8 cellular contexts compared by ENCODE assay signal in the genomic region with DNA sequence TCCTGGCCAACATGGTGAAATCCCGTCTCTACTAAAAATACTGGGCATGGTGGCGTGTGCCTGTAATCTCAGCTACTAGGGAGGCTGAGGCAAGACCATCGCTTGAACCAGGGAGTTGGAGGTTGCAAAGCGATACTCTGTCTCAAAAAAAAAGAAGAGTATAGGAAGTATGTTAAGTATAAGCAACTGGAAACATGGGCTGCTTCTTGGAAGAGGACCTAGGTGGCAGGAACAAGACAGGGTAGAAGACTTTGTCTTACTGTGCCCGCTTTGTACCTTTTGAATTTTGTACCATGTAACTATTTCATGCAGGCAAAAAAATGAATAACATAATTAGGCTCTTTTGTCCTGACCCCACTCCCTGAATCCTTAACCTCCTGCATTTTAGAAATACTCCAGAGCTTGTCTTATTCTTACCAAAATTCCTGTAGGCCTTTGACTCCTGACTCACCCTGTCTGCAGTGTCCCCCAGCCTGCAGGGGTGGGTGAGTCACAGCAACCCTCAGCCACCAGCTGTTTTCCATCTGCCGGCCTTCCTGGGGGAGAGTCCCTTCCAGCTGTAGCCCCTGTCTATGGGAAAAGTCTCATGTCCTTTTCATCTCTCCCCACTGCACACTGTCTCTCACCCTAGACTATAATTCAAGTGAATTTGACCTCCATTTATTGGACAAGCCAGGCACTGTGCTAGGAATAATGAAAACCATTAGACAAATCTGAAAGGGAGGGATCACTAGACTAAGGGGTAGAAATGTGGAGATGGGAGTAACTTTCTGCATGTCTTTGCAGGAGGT. TPM values are rescaled to one million over a fixed set of nuclear protein-coding genes. Genes with fewer than 3 reads are reported as not detected.
DNase-seq lines count a peak whose midpoint lies in the region; ATAC-seq lines count a peak whose summit lies in the region.

No MANE protein-coding gene starts in this region.

- H3K27ac Mint-ChIP-seq in activated CD4-positive, alpha-beta memory T cell treated with anti-CD3 and anti-CD28 coated beads for 36 hours: no peak overlapping the region
- H3K27ac Mint-ChIP-seq in activated CD4-positive, alpha-beta memory T cell treated with anti-CD3 and anti-CD28 coated beads, Interleukin-2, amount 10 ng/mL, durations not matched to agents 7 days and 5 days: no peak overlapping the region
- peak overlapping the region; percentile 20 for H3K27ac Mint-ChIP-seq in stimulated activated effector memory CD8-positive, alpha-beta T cell treated with anti-CD3 and anti-CD28 coated beads, Interleukin-12 subunit alpha, Interleukin-12 subunit beta, amount 100 ng/mL, for 72 hours

- H3K4me3 Mint-ChIP-seq in activated CD4-positive, alpha-beta memory T cell treated with anti-CD3 and anti-CD28 coated beads for 36 hours: no peak overlapping the region
- H3K4me3 Mint-ChIP-seq in activated CD4-positive, alpha-beta memory T cell treated with anti-CD3 and anti-CD28 coated beads, Interleukin-2, amount 10 ng/mL, durations not matched to agents 7 days and 5 days: no peak overlapping the region
- H3K4me3 Mint-ChIP-seq in stimulated activated effector memory CD8-positive, alpha-beta T cell treated with anti-CD3 and anti-CD28 coated beads, Interleukin-12 subunit alpha, Interleukin-12 subunit beta, amount 100 ng/mL, for 72 hours: no peak overlapping the region

- peaks cover 36% of the 10 kb centered on the region for H3K4me1 Mint-ChIP-seq in activated CD4-positive, alpha-beta memory T cell treated with anti-CD3 and anti-CD28 coated beads for 36 hours (ENCODE audit: low read depth)
- H3K4me1 Mint-ChIP-seq in activated CD4-positive, alpha-beta memory T cell treated with anti-CD3 and anti-CD28 coated beads, Interleukin-2, amount 10 ng/mL, durations not matched to agents 7 days and 5 days: peaks cover 37% of the 10 kb centered on the region
- peaks cover 34% of the 10 kb centered on the region for H3K4me1 Mint-ChIP-seq in stimulated activated effector memory CD8-positive, alpha-beta T cell treated with anti-CD3 and anti-CD28 coated beads, Interleukin-12 subunit alpha, Interleukin-12 subunit beta, amount 100 ng/mL, for 72 hours

- CTCF ChIA-PET in activated CD4-positive, alpha-beta memory T cell treated with anti-CD3 and anti-CD28 coated beads for 36 hours (lab: Charles Lee): no interaction called here
- CTCF ChIA-PET in activated CD4-positive, alpha-beta memory T cell treated with anti-CD3 and anti-CD28 coated beads, Interleukin-2, amount 10 ng/mL, durations not matched to agents 7 days and 5 days (lab: Charles Lee): no interaction called here

- ATAC-seq in left ventricle myocardium superior: peak; percentile 95
- peak; percentile 49 for ATAC-seq in stimulated activated effector memory CD8-positive, alpha-beta T cell treated with anti-CD3 and anti-CD28 coated beads, Interleukin-12 subunit alpha, Interleukin-12 subunit beta, amount 100 ng/mL, for 72 hours
- ATAC-seq in GM21825 (IDR thresholded peaks at IDR 0.05; ENCODE audit: unreplicated experiment): no peak

- no peaks in the 10 kb centered on the region for H3K36me3 Mint-ChIP-seq in activated CD4-positive, alpha-beta memory T cell treated with anti-CD3 and anti-CD28 coated beads for 36 hours
- H3K36me3 Mint-ChIP-seq in activated CD4-positive, alpha-beta memory T cell treated with anti-CD3 and anti-CD28 coated beads, Interleukin-2, amount 10 ng/mL, durations not matched to agents 7 days and 5 days (ENCODE audit: low read depth): no peaks in the 10 kb centered on the region
- peaks cover 12% of the 10 kb centered on the region for H3K36me3 Mint-ChIP-seq in stimulated activated effector memory CD8-positive, alpha-beta T cell treated with anti-CD3 and anti-CD28 coated beads, Interleukin-12 subunit alpha, Interleukin-12 subunit beta, amount 100 ng/mL, for 72 hours

- intact Hi-C loops in activated CD4-positive, alpha-beta memory T cell treated with anti-CD3 and anti-CD28 coated beads for 36 hours (cut with micrococcal nuclease): no loop called here
- intact Hi-C loops in left ventricle myocardium superior (cut with micrococcal nuclease): no loop called here
- intact Hi-C loops in head of caudate nucleus (cut with DNase I): no loop called here

- H3K9me3 Mint-ChIP-seq in activated CD4-positive, alpha-beta memory T cell treated with anti-CD3 and anti-CD28 coated beads for 36 hours: no peaks in the 10 kb centered on the region
- H3K9me3 Mint-ChIP-seq in activated CD4-positive, alpha-beta memory T cell treated with anti-CD3 and anti-CD28 coated beads, Interleukin-2, amount 10 ng/mL, durations not matched to agents 7 days and 5 days: no peaks in the 10 kb centered on the region
- H3K9me3 Mint-ChIP-seq in stimulated activated effector memory CD8-positive, alpha-beta T cell treated with anti-CD3 and anti-CD28 coated beads, Interleukin-12 subunit alpha, Interleukin-12 subunit beta, amount 100 ng/mL, for 72 hours: no peaks in the 10 kb centered on the region

- POLR2A ChIA-PET in activated CD4-positive, alpha-beta memory T cell treated with anti-CD3 and anti-CD28 coated beads for 36 hours (lab: Charles Lee): no interaction called here
- POLR2A ChIA-PET in activated CD4-positive, alpha-beta memory T cell treated with anti-CD3 and anti-CD28 coated beads, Interleukin-2, amount 10 ng/mL, durations not matched to agents 7 days and 5 days (lab: Charles Lee): no interaction called here

- DNase-seq in activated CD4-positive, alpha-beta memory T cell treated with anti-CD3 and anti-CD28 coated beads for 36 hours: peak; percentile 64
- DNase-seq in activated CD4-positive, alpha-beta memory T cell treated with anti-CD3 and anti-CD28 coated beads, Interleukin-2, amount 10 ng/mL, durations not matched to agents 7 days and 5 days: no peak
- DNase-seq in T1000 (lab: John Stamatoyannopoulos, UW) (peak; percentile 64), left ventricle myocardium superior (peak; percentile 75), RPMI8226 (no peak), head of caudate nucleus (no peak)
- no peak for DNase-seq in stimulated activated effector memory CD8-positive, alpha-beta T cell treated with anti-CD3 and anti-CD28 coated beads, Interleukin-12 subunit alpha, Interleukin-12 subunit beta, amount 100 ng/mL, for 72 hours (ENCODE audit: low spot score in 2 of 2)

- H3K27me3 Mint-ChIP-seq in activated CD4-positive, alpha-beta memory T cell treated with anti-CD3 and anti-CD28 coated beads for 36 hours: no peaks in the 10 kb centered on the region
- H3K27me3 Mint-ChIP-seq in activated CD4-positive, alpha-beta memory T cell treated with anti-CD3 and anti-CD28 coated beads, Interleukin-2, amount 10 ng/mL, durations not matched to agents 7 days and 5 days: no peaks in the 10 kb centered on the region

RNA-seq across cellular contexts. Expression of gene TXN2, which starts 41.8 kb away (rescaled TPM):
- 10 to 100 TPM; 94.3 to 97.0 TPM for total RNA-seq in activated CD4-positive, alpha-beta memory T cell treated with anti-CD3 and anti-CD28 coated beads for 36 hours
- total RNA-seq in activated CD4-positive, alpha-beta memory T cell treated with anti-CD3 and anti-CD28 coated beads, Interleukin-2, amount 10 ng/mL, durations not matched to agents 7 days and 5 days: 10 to 100 TPM; 72.3 to 73.2 TPM
- 131 TPM for total RNA-seq in left ventricle myocardium superior

RNA-seq across cellular contexts. Expression of gene MYH9, which starts 51.9 kb away (rescaled TPM):
- total RNA-seq in activated CD4-positive, alpha-beta memory T cell treated with anti-CD3 and anti-CD28 coated beads for 36 hours: 100 to 1,000 TPM; 712 to 720 TPM
- total RNA-seq in activated CD4-positive, alpha-beta memory T cell treated with anti-CD3 and anti-CD28 coated beads, Interleukin-2, amount 10 ng/mL, durations not matched to agents 7 days and 5 days: 100 to 1,000 TPM; 840 to 865 TPM
- total RNA-seq in left ventricle myocardium superior: 161 TPM

Comparison
In these comparisons a context has a peak if more than half of its experiments do, and no peak if none do; other contexts are left out.
1. DNase-seq: peak in activated CD4-positive, alpha-beta memory T cell treated with anti-CD3 and anti-CD28 coated beads for 36 hours (single experiment), T1000 (single experiment) and left ventricle myocardium superior (single experiment); none in activated CD4-positive, alpha-beta memory T cell treated with anti-CD3 and anti-CD28 coated beads, Interleukin-2, amount 10 ng/mL, durations not matched to agents 7 days and 5 days (single experiment), stimulated activated effector memory CD8-positive, alpha-beta T cell treated with anti-CD3 and anti-CD28 coated beads, Interleukin-12 subunit alpha, Interleukin-12 subunit beta, amount 100 ng/mL, for 72 hours (0 of 2), RPMI8226 (single experiment) and head of caudate nucleus (0 of 42).